In the genomic region with DNA sequence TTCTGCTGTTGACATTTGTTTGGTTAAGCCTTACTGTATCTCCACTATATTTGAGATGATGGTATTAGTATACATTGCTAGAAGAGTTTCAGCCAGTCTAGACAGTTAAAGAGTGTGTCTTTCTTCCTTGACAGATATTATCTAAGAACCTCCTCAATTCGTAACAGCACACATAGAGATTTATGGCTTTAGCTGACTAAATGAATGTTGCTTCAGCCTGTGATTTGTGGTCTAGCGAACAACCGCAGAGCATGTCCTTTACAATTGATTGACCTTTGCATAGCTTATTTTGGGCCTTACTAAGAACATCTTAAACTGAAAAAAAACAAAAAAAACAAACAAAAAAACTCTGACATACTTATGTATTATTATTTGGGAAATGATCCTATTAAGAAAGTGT, we compare ENCODE assay signal across 16 cellular contexts.
DNase-seq lines count a peak whose midpoint lies in the region; ATAC-seq and TF ChIP-seq lines count a peak whose summit lies in the region.
"Had no signal": no experiment of that assay in that cellular context is flagged by ENCODE, and none has a peak within 500 bp of the region (broad histone marks: within the 10 kb centered on the region; RNA-seq: fewer than 3 reads in every experiment).

No MANE protein-coding gene starts in this region.

- H3K9ac ChIP-seq in SK-N-SH = no peak overlapping the region

- WGBS in SK-N-SH (ENCODE audit: low lambda C conversion rate) = 77% methylated on average over 3 of the region's 3 CpGs

- H3K36me3 ChIP-seq in cardiac muscle cell = no peaks in the 10 kb centered on the region
- peaks cover 0 to 3% of the 10 kb centered on the region in 2 experiments for H3K36me3 ChIP-seq in SK-N-SH (replicated peaks in 1 of 2; ENCODE audit: control insufficient read depth in 1 of 2, insufficient read depth in 2 of 2, low read length in 1 of 2)
- H3K36me3 ChIP-seq in kidney epithelial cell (ENCODE audit: control insufficient read depth, insufficient read depth, low read length) = no peaks in the 10 kb centered on the region

- intact Hi-C loops in Right ventricle myocardium superior (cut with DNase I) = loop anchor here (10.0 kb wide), 1 partner anchor 116 kb away; no protein-coding TSS in a partner anchor

- H3K4me3 ChIP-seq in cardiac muscle cell (no peak overlapping the region), SK-N-SH (ENCODE audit: low read depth in 2 of 2, low read length in 1 of 2) (no peak overlapping the region), kidney epithelial cell (ENCODE audit: low read depth, low read length) (no peak overlapping the region)
- H3K4me3 ChIP-seq: mucosa of descending colon had no signal

- DNase-seq in cardiac muscle cell (ENCODE audit: low read depth in 1 of 2, low spot score in 1 of 2) (no peak), Right ventricle myocardium superior (no peak), SK-N-SH (no peak), kidney epithelial cell (ENCODE audit: low read depth) (peak; percentile 35), iPS-NIHi7 (ENCODE audit: extremely low spot score) (no peak), NCI-H345 treated with DMSO at 0.1 percent for 48 hours (lab: John Stamatoyannopoulos, UW; ENCODE audit: unreplicated experiment) (no peak)
- DNase-seq in activated CD8-positive, alpha-beta memory T cell treated with anti-CD3 and anti-CD28 coated beads, Interleukin-2, amount 50 U/mL, for 48 hours = no peak
- DNase-seq in activated CD4-positive, alpha-beta T cell treated with anti-CD3 and anti-CD28 coated beads for 4 hours = no peak
- DNase-seq: activated CD4-positive, alpha-beta T cell treated with anti-CD3 and anti-CD28 coated beads for 36 hours; activated naive CD8-positive, alpha-beta T cell treated with anti-CD3 and anti-CD28 coated beads, Interleukin-2, amount 50 U/mL, for 24 hours; CD4-positive, alpha-beta T cell; glutamatergic neuron; mucosa of descending colon; NCI-H2081; stimulated activated naive CD8-positive, alpha-beta T cell treated with anti-CD3 and anti-CD28 coated beads, Interleukin-15, amount 100 ng/mL, for 72 hours; T-helper 9 cell had no signal

- no peak overlapping the region for H2AFZ ChIP-seq in SK-N-SH (ENCODE audit: low read depth)

- H3K4me1 ChIP-seq in cardiac muscle cell (ENCODE audit: low read depth) (peaks cover 32% of the 10 kb centered on the region), SK-N-SH (ENCODE audit: control insufficient read depth in 1 of 2, insufficient read depth in 2 of 2, low read depth in 1 of 2, low read length in 1 of 2) (peaks cover 2 to 15% of the 10 kb centered on the region in 2 experiments)

- H4K20me1 ChIP-seq in SK-N-SH (ENCODE audit: insufficient read depth) = no peaks in the 10 kb centered on the region

- POLR2A ChIA-PET in SK-N-SH (lab: Yijun Ruan, JAX) = no interaction called here

- CTCF ChIA-PET in SK-N-SH (lab: Yijun Ruan, JAX) = no interaction called here

- no peaks in the 10 kb centered on the region for H3K79me2 ChIP-seq in SK-N-SH (ENCODE audit: insufficient read depth)

- no peak overlapping the region for H3K4me2 ChIP-seq in SK-N-SH

- H3K27me3 ChIP-seq in cardiac muscle cell (no peaks in the 10 kb centered on the region), SK-N-SH (ENCODE audit: insufficient read depth) (no peaks in the 10 kb centered on the region), kidney epithelial cell (ENCODE audit: control insufficient read depth, insufficient read depth, low read length) (no peaks in the 10 kb centered on the region)

- no peak for ATAC-seq in Right ventricle myocardium superior (ENCODE audit: poor library complexity)
- ATAC-seq: activated CD4-positive, alpha-beta T cell treated with anti-CD3 and anti-CD28 coated beads for 36 hours; activated naive CD8-positive, alpha-beta T cell treated with anti-CD3 and anti-CD28 coated beads, Interleukin-2, amount 50 U/mL, for 24 hours; mucosa of descending colon; stimulated activated naive CD8-positive, alpha-beta T cell treated with anti-CD3 and anti-CD28 coated beads, Interleukin-15, amount 100 ng/mL, for 72 hours had no signal

- no peak for TF ChIP-seq CTCF in cardiac muscle cell (IDR thresholded peaks at IDR 0.05; ENCODE audit: low read depth, low read length)
- no peak for TF ChIP-seq CTCF in SK-N-SH (IDR thresholded peaks at IDR 0.05)
- no peak for TF ChIP-seq CTCF in kidney epithelial cell (IDR thresholded peaks at IDR 0.05; ENCODE audit: insufficient read depth, low read length, poor library complexity, severe bottlenecking)

- no peak for TF ChIP-seq RAD21 in SK-N-SH (IDR thresholded peaks at IDR 0.05; ENCODE audit: low read length)

- H3F3A ChIP-seq in SK-N-SH (replicated peaks; ENCODE audit: insufficient read depth) = peaks cover 24% of the 10 kb centered on the region

- H3K27ac ChIP-seq in cardiac muscle cell = peak overlapping the region; percentile 36
- peak overlapping the region in 1 of 2 experiments; percentile 28; a peak in 1 of 4 replicates for H3K27ac ChIP-seq in SK-N-SH (ENCODE audit: low read depth in 2 of 2, low read length in 1 of 2)

- no peak for TF ChIP-seq EP300 in SK-N-SH (IDR thresholded peaks at IDR 0.05; ENCODE audit: borderline replicate concordance in 1 of 2, low read depth in 1 of 2, low read length in 1 of 2)

- H3K9me3 ChIP-seq in cardiac muscle cell (ENCODE audit: low read depth) = no peaks in the 10 kb centered on the region
- no peaks in the 10 kb centered on the region for H3K9me3 ChIP-seq in SK-N-SH
- H3K9me3 ChIP-seq: mucosa of descending colon had no signal

- H3K9me2 ChIP-seq in SK-N-SH = no peaks in the 10 kb centered on the region

TF ChIP-seq in SK-N-SH, 30 proteins besides CTCF, POLR2A, EP300 and RAD21:
- peak; percentile 19; the same call in 1 of the 2 replicates for TF ChIP-seq TCF12 (IDR thresholded peaks at IDR 0.05)
- no peak for TF ChIP-seq GABPA (IDR thresholded peaks at IDR 0.05; ENCODE audit: low read depth)
- TF ChIP-seq, protein P1, sequence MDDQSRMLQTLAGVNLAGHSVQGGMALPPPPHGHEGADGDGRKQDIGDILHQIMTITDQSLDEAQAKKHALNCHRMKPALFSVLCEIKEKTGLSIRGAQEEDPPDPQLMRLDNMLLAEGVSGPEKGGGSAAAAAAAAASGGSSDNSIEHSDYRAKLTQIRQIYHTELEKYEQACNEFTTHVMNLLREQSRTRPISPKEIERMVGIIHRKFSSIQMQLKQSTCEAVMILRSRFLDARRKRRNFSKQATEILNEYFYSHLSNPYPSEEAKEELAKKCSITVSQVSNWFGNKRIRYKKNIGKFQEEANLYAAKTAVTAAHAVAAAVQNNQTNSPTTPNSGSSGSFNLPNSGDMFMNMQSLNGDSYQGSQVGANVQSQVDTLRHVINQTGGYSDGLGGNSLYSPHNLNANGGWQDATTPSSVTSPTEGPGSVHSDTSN (IDR thresholded peaks at IDR 0.05) = peak; percentile 58
- no peak for TF ChIP-seq CHD2 (IDR thresholded peaks at IDR 0.05; ENCODE audit: low read length, partially characterized antibody)
- no peak for TF ChIP-seq TAF1 (IDR thresholded peaks at IDR 0.05; ENCODE audit: borderline replicate concordance, low read depth, low read length)
- TF ChIP-seq MEF2A (IDR thresholded peaks at IDR 0.05; ENCODE audit: borderline replicate concordance, low read depth) = no peak
- TF ChIP-seq FOSL2 (IDR thresholded peaks at IDR 0.05; ENCODE audit: borderline replicate concordance, low read depth) = no peak
- no peak for TF ChIP-seq JUND (IDR thresholded peaks at IDR 0.05)
- no peak for TF ChIP-seq NFIC (IDR thresholded peaks at IDR 0.05; ENCODE audit: borderline replicate concordance)
- TF ChIP-seq RCOR1 (IDR thresholded peaks at IDR 0.05; ENCODE audit: low read length) = no peak
- TF ChIP-seq, protein P2, sequence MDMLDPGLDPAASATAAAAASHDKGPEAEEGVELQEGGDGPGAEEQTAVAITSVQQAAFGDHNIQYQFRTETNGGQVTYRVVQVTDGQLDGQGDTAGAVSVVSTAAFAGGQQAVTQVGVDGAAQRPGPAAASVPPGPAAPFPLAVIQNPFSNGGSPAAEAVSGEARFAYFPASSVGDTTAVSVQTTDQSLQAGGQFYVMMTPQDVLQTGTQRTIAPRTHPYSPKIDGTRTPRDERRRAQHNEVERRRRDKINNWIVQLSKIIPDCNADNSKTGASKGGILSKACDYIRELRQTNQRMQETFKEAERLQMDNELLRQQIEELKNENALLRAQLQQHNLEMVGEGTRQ (IDR thresholded peaks at IDR 0.05; ENCODE audit: borderline replicate concordance, low read depth, low read length) = no peak
TF ChIP-seq in SK-N-SH: peak in this region for 2.
